In the genomic region with DNA sequence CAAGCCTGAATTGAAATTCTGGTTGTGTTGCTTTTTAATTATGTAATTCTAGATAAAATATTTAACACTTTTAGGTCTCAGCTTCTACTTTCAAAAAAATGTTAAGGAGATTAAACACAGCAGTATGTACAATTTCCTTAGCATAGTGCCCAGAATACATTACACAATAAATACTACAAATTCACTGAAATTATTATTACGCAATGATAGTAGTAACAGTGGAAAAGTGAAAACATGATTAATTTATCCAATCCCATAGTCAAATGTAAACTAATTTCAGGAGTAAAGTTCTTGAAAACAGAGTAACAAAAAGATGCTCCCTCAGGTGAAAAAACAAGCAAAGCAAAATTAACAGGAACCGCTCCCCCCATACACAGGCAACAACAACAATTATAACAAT, we compare ENCODE assay signal across 29 cellular contexts.
"Had no signal": no experiment of that assay in that cellular context is flagged by ENCODE, and none has a peak within 500 bp of the region (broad histone marks: within the 10 kb centered on the region; RNA-seq: fewer than 3 reads in every experiment).

No MANE protein-coding gene starts in this region.

- H3K36me3 ChIP-seq: brain microvascular endothelial cell, gastrocnemius medialis, heart left ventricle had no signal

- ATAC-seq: activated CD4-positive, alpha-beta T cell treated with anti-CD3 and anti-CD28 coated beads for 36 hours; activated CD8-positive, alpha-beta memory T cell treated with anti-CD3 and anti-CD28 coated beads, Interleukin-2, amount 10 ng/mL, durations not matched to agents 7 days and 5 days; activated CD8-positive, alpha-beta T cell treated with anti-CD3 and anti-CD28 coated beads, Interleukin-2, amount 10 ng/mL, durations not matched to agents 7 days and 5 days; activated naive CD8-positive, alpha-beta T cell treated with anti-CD3 and anti-CD28 coated beads, Interleukin-2, amount 50 U/mL, for 24 hours; esophagus mucosa; foreskin keratinocyte; gastrocnemius medialis; heart left ventricle had no signal

- FAIRE-seq: bronchial epithelial cell, colon, endometrium, endothelial cell of umbilical vein had no signal

- H3K4me1 ChIP-seq: gastrocnemius medialis had no signal

- H3K27ac ChIP-seq: brain microvascular endothelial cell, foreskin keratinocyte, gastrocnemius medialis, heart left ventricle had no signal

- H3K9me3 ChIP-seq: gastrocnemius medialis, heart left ventricle had no signal

- H3K27me3 ChIP-seq: brain microvascular endothelial cell, foreskin keratinocyte, gastrocnemius medialis, heart left ventricle had no signal

- DNase-seq: activated CD4-positive, alpha-beta memory T cell treated with anti-CD3 and anti-CD28 coated beads for 36 hours; activated CD4-positive, alpha-beta T cell treated with anti-CD3 and anti-CD28 coated beads for 36 hours; activated CD4-positive, alpha-beta T cell treated with anti-CD3 and anti-CD28 coated beads, Interleukin-2, amount 10 ng/mL, durations not matched to agents 24 days and 14 days; activated CD4-positive, CD25-positive, alpha-beta regulatory T cell; activated CD4-positive, CD25-positive, alpha-beta regulatory T cell treated with anti-CD3 and anti-CD28 coated beads, Interleukin-2, amount 50 U/mL, for 72 hours; activated CD8-positive, alpha-beta memory T cell treated with anti-CD3 and anti-CD28 coated beads, Interleukin-2, amount 10 ng/mL, durations not matched to agents 7 days and 5 days; activated CD8-positive, alpha-beta memory T cell treated with anti-CD3 and anti-CD28 coated beads, Interleukin-2, amount 50 U/mL, for 4 hours; activated CD8-positive, alpha-beta T cell treated with anti-CD3 and anti-CD28 coated beads, Interleukin-2, amount 10 ng/mL, durations not matched to agents 7 days and 5 days; activated effector memory CD4-positive, alpha-beta T cell treated with anti-CD3 and anti-CD28 coated beads, Interleukin-2, amount 50 U/mL, for 16 hours; activated naive CD4-positive, alpha-beta T cell treated with anti-CD3 and anti-CD28 coated beads for 36 hours; activated naive CD8-positive, alpha-beta T cell treated with anti-CD3 and anti-CD28 coated beads for 36 hours; activated naive CD8-positive, alpha-beta T cell treated with anti-CD3 and anti-CD28 coated beads, Interleukin-2, amount 50 U/mL, for 24 hours; activated T-cell treated with anti-CD3 and anti-CD28 coated beads, Interleukin-2, amount 50 U/mL, for 1 hour; activated T-cell treated with anti-CD3 and anti-CD28 coated beads, Interleukin-2, amount 50 U/mL, for 48 hours; amniotic stem cell; anterior cingulate cortex; brain microvascular endothelial cell; effector CD8-positive, alpha-beta T cell; foreskin keratinocyte; gastrocnemius medialis; glutamatergic neuron; heart left ventricle; T-helper 1 cell; T-helper 2 cell had no signal

- H3K4me3 ChIP-seq: gastrocnemius medialis, heart left ventricle had no signal
